Comparison of ENCODE assay signal across 24 cellular contexts in genomic region chr2:62151306-62151638, GRCh38. TPM values are rescaled to one million over a fixed set of nuclear protein-coding genes. Genes with fewer than 3 reads are reported as not detected.
DNase-seq lines count a peak whose midpoint lies in the region; ATAC-seq and TF ChIP-seq lines count a peak whose summit lies in the region.
"Had no signal": no experiment of that assay in that cellular context is flagged by ENCODE, and none has a peak within 500 bp of the region (broad histone marks: within the 10 kb centered on the region; RNA-seq: fewer than 3 reads in every experiment).

No MANE protein-coding gene starts in this region.

- H3K14ac ChIP-seq in trophoblast cell (ENCODE audit: low read length): no peak overlapping the region

- peak overlapping the region; percentile 36 for H2BK120ac ChIP-seq in trophoblast cell (ENCODE audit: insufficient read depth, low read length, poor library complexity)

- H3K4me1 Mint-ChIP-seq in GM23338: peaks cover 15% of the 10 kb centered on the region
- no peaks in the 10 kb centered on the region for H3K4me1 Mint-ChIP-seq in immature natural killer cell
- H3K4me1 Mint-ChIP-seq: mesothelial cell of epicardium had no signal

- no peak overlapping the region for H3K23ac ChIP-seq in trophoblast cell (ENCODE audit: low read length)

- H3K18ac ChIP-seq in trophoblast cell (ENCODE audit: low read length): no peak overlapping the region

- H3K9me3 Mint-ChIP-seq in GM23338: peaks cover 8% of the 10 kb centered on the region; the same call in 2 of the 3 replicates
- peaks cover 0 to 2% (median 0%) of the 10 kb centered on the region in 6 donors for H3K9me3 Mint-ChIP-seq in immature natural killer cell
- H3K9me3 Mint-ChIP-seq: activated naive CD4-positive, alpha-beta T cell treated with anti-CD3 and anti-CD28 coated beads, Interleukin-2, amount 50 U/mL, for 72 hours; natural killer cell had no signal

- no peak overlapping the region for H3K9ac ChIP-seq in trophoblast cell (ENCODE audit: low read length)

- H3K27ac Mint-ChIP-seq in GM23338 (peak overlapping the region; percentile 31; the same call in 1 of the 2 replicates), immature natural killer cell (peak overlapping the region in 1 of 6 donors; percentile 23)
- H3K27ac Mint-ChIP-seq: activated CD4-positive, alpha-beta memory T cell treated with anti-CD3 and anti-CD28 coated beads for 36 hours; activated naive CD4-positive, alpha-beta T cell treated with anti-CD3 and anti-CD28 coated beads, Interleukin-2, amount 50 U/mL, for 72 hours; B cell; CD8-positive, alpha-beta T cell; mesothelial cell of epicardium had no signal

- 50 to 59% methylated on average over 4 of the region's 4 CpGs for WGBS in heart right ventricle, 2 donors
- no CpG with 5 or more reads among the region's 4 CpGs for WGBS in trophoblast cell (ENCODE audit: extremely low coverage, insufficient coverage, insufficient read length)

- peak overlapping the region; percentile 36; the same call in 1 of the 2 replicates for H3K27ac ChIP-seq in GM23338 (ENCODE audit: low read depth)
- peak overlapping the region; percentile 70 for H3K27ac ChIP-seq in RWPE2 (ENCODE audit: poor library complexity, severe bottlenecking)
- H3K27ac ChIP-seq in heart right ventricle: peak overlapping the region; percentile 40 to 89 (median 80)
- H3K27ac ChIP-seq in trophoblast cell (ENCODE audit: low read depth, low read length): no peak overlapping the region
- H3K27ac ChIP-seq: Peyer's patch, upper lobe of right lung had no signal

- no peak overlapping the region for H3K4me3 Mint-ChIP-seq in GM23338
- no peak overlapping the region for H3K4me3 Mint-ChIP-seq in immature natural killer cell
- H3K4me3 Mint-ChIP-seq: activated CD4-positive, alpha-beta memory T cell treated with anti-CD3 and anti-CD28 coated beads for 36 hours; B cell; CD8-positive, alpha-beta T cell; mesothelial cell of epicardium; natural killer cell had no signal

- H2BK12ac ChIP-seq in trophoblast cell (ENCODE audit: low read length): peak overlapping the region; percentile 55

- H4K12ac ChIP-seq in trophoblast cell (ENCODE audit: low read depth, low read length): no peak overlapping the region

- no peak overlapping the region for H4K8ac ChIP-seq in trophoblast cell (ENCODE audit: low read depth, low read length)

- peak overlapping the region; percentile 61 for H2AFZ ChIP-seq in GM23338
- H2AFZ ChIP-seq in trophoblast cell (ENCODE audit: insufficient read depth, low read length, poor library complexity): no peak overlapping the region

- no peaks in the 10 kb centered on the region for H3K27me3 ChIP-seq in GM23338 (ENCODE audit: insufficient read depth)
- H3K27me3 ChIP-seq in RWPE2 (ENCODE audit: insufficient read depth, poor library complexity, severe bottlenecking): no peaks in the 10 kb centered on the region
- no peaks in the 10 kb centered on the region for H3K27me3 ChIP-seq in heart right ventricle
- no peaks in the 10 kb centered on the region for H3K27me3 ChIP-seq in trophoblast cell (ENCODE audit: insufficient read depth, low read length)
- H3K27me3 ChIP-seq: Peyer's patch, upper lobe of right lung had no signal

- no peaks in the 10 kb centered on the region for H3K9me2 ChIP-seq in GM23338 (ENCODE audit: insufficient read depth)

- H3K4me3 ChIP-seq in GM23338 (peak overlapping the region; percentile 3; the same call in 1 of the 2 replicates), RWPE2 (ENCODE audit: severe bottlenecking) (no peak overlapping the region), heart right ventricle (no peak overlapping the region), trophoblast cell (ENCODE audit: low read depth, low read length) (no peak overlapping the region)
- H3K4me3 ChIP-seq: Peyer's patch, upper lobe of right lung had no signal

- H3K36me3 ChIP-seq in GM23338 (ENCODE audit: insufficient read depth): no peaks in the 10 kb centered on the region
- no peaks in the 10 kb centered on the region for H3K36me3 ChIP-seq in RWPE2 (ENCODE audit: low read depth)
- no peaks in the 10 kb centered on the region for H3K36me3 ChIP-seq in heart right ventricle
- H3K36me3 ChIP-seq in trophoblast cell (ENCODE audit: control insufficient read depth in 1 of 2, insufficient read depth in 2 of 2, low read length in 2 of 2): no peaks in the 10 kb centered on the region
- H3K36me3 ChIP-seq: Peyer's patch, upper lobe of right lung had no signal

- H3K4ac ChIP-seq in trophoblast cell (ENCODE audit: low read depth, low read length): no peak overlapping the region

- peaks cover 7% of the 10 kb centered on the region for H3K27me3 Mint-ChIP-seq in GM23338 (ENCODE audit: insufficient read depth, low read depth, poor library complexity)
- H3K27me3 Mint-ChIP-seq in immature natural killer cell (ENCODE audit: low read depth in 3 of 3): peaks cover 0 to 2% (median 1%) of the 10 kb centered on the region in 3 donors
- H3K27me3 Mint-ChIP-seq: activated CD4-positive, alpha-beta memory T cell treated with anti-CD3 and anti-CD28 coated beads for 36 hours; B cell had no signal

- H3K79me2 ChIP-seq in GM23338 (replicated peaks; ENCODE audit: insufficient read depth) (no peaks in the 10 kb centered on the region), trophoblast cell (ENCODE audit: control insufficient read depth, insufficient read depth, low read length, poor library complexity) (peaks cover 3% of the 10 kb centered on the region)

- H3K79me1 ChIP-seq in trophoblast cell (ENCODE audit: low read length): peaks cover 15% of the 10 kb centered on the region

- no peaks in the 10 kb centered on the region for H4K20me1 ChIP-seq in GM23338 (replicated peaks; ENCODE audit: insufficient read depth)

- no peak overlapping the region for H2AK5ac ChIP-seq in trophoblast cell (ENCODE audit: low read length)

- H3F3A ChIP-seq in GM23338 (replicated peaks; ENCODE audit: low read depth): 0 out of 2 replicates have a peak, but pooled peaks cover 4% of the 10 kb centered on the region

- TF ChIP-seq CTCF in GM23338 (conservative IDR thresholded peaks at IDR 0.05; ENCODE audit: low read depth in 2 of 2) (no peak), RWPE2 (IDR thresholded peaks at IDR 0.05; ENCODE audit: poor library complexity, severe bottlenecking) (no peak), heart right ventricle (IDR thresholded peaks at IDR 0.05) (no peak), GM20000 (IDR thresholded peaks at IDR 0.05; ENCODE audit: extremely low read depth, missing control alignments) (no peak)

- H2BK5ac ChIP-seq in trophoblast cell (ENCODE audit: low read depth, low read length, poor library complexity): no peak overlapping the region

- peak overlapping the region; percentile 49 for H3K4me2 ChIP-seq in GM23338
- no peak overlapping the region for H3K4me2 ChIP-seq in trophoblast cell (ENCODE audit: low read length)

- peak; percentile 74 for ATAC-seq in GM23338
- no peak for ATAC-seq in RWPE2 (ENCODE audit: low read depth)
- peak; percentile 45 to 93 (median 84) for ATAC-seq in heart right ventricle
- ATAC-seq: activated CD4-positive, CD25-positive, alpha-beta regulatory T cell treated with anti-CD3 and anti-CD28 coated beads, Interleukin-2, amount 50 U/mL, for 24 hours; activated naive CD4-positive, alpha-beta T cell treated with anti-CD3 and anti-CD28 coated beads, Interleukin-2, amount 50 U/mL, for 72 hours; CD8-positive, alpha-beta T cell; natural killer cell; upper lobe of right lung had no signal

- intact Hi-C loops in heart right ventricle (cut with DNase I): no loop called here

- H3K9me3 ChIP-seq in RWPE2 (ENCODE audit: severe bottlenecking): no peaks in the 10 kb centered on the region
- H3K9me3 ChIP-seq in heart right ventricle: peaks cover 0 to 11% (median 0%) of the 10 kb centered on the region in 11 donors
- no peaks in the 10 kb centered on the region for H3K9me3 ChIP-seq in trophoblast cell (ENCODE audit: insufficient read depth, low read depth, low read length)
- H3K9me3 ChIP-seq: Peyer's patch had no signal

- H3K36me3 Mint-ChIP-seq in GM23338 (ENCODE audit: low read depth): no peaks in the 10 kb centered on the region; the same call in 2 of the 3 replicates
- peaks cover 0 to 13% (median 7%) of the 10 kb centered on the region in 3 donors for H3K36me3 Mint-ChIP-seq in immature natural killer cell
- H3K36me3 Mint-ChIP-seq: activated CD4-positive, alpha-beta memory T cell treated with anti-CD3 and anti-CD28 coated beads for 36 hours; natural killer cell had no signal

- DNase-seq in GM23338 (ENCODE audit: low spot score) (no peak), RWPE2 (ENCODE audit: low spot score) (no peak), heart right ventricle (peak; percentile 24 to 43), trophoblast cell (no peak), GF-D8 (lab: John Stamatoyannopoulos, UW) (no peak), GM20000 (ENCODE audit: low spot score) (no peak), immature natural killer cell (no peak)
- DNase-seq in central memory CD4-positive, alpha-beta T cell: no peak
- DNase-seq: activated CD4-positive, alpha-beta memory T cell treated with anti-CD3 and anti-CD28 coated beads for 36 hours; CD8-positive, alpha-beta T cell; dermis blood vessel endothelial cell; DMS 273 treated with DMSO at 0.1 percent for 48 hours; natural killer cell; NCI-H1105; NCI-H2029; NCI-H2227 treated with DMSO at 0.1 percent for 48 hours; NCI-H69; Peyer's patch; stimulated activated CD4-positive, alpha-beta T cell treated with anti-CD3 and anti-CD28 coated beads, Interleukin-2, amount 100 ng/mL, for 24 hours; upper lobe of right lung had no signal

- H4K91ac ChIP-seq in trophoblast cell (ENCODE audit: low read depth, low read length): peak overlapping the region; percentile 45

- H3K4me1 ChIP-seq in GM23338 (ENCODE audit: insufficient read depth) (peaks cover 21% of the 10 kb centered on the region), RWPE2 (ENCODE audit: insufficient read depth, poor library complexity, severe bottlenecking) (peaks cover 28% of the 10 kb centered on the region), heart right ventricle (peaks cover 0 to 45% (median 17%) of the 10 kb centered on the region in 9 donors), trophoblast cell (ENCODE audit: control insufficient read depth in 1 of 2, insufficient read depth in 2 of 2, low read length in 2 of 2) (peaks cover 11 to 17% of the 10 kb centered on the region in 2 experiments)
- H3K4me1 ChIP-seq: Peyer's patch, upper lobe of right lung had no signal

TF ChIP-seq in GM23338, 12 proteins besides CTCF, POLR2A, EP300 and RAD21:
- TF ChIP-seq ZNF114 (CRISPR knock-in tag; IDR thresholded peaks at IDR 0.05): no peak
- peak; percentile 8; the same call in 1 of the 2 replicates for TF ChIP-seq NANOG (IDR thresholded peaks at IDR 0.05; ENCODE audit: borderline replicate concordance)

RNA-seq across cellular contexts. Expression of gene B3GNT2, which starts 44.6 kb away (rescaled TPM):
- 70.4 and 73.1 TPM in 2 replicates for total RNA-seq in GM23338 (2014; rRNA removed; shearing (Covaris generic))
- polyA plus RNA-seq in GM23338 (2016; fragmentation: Nextera tagmentation; extraction: Ambion mirVana): 32.3 and 35.5 TPM in 2 replicates
- 10 to 100 TPM; 11.8 to 33.5 (median 18.1) TPM for total RNA-seq in heart right ventricle
- polyA plus RNA-seq in heart right ventricle: 10 to 100 TPM; 10.4 to 10.8 TPM
- polyA plus RNA-seq in trophoblast cell (2013): 24.8 and 26.0 TPM in 2 replicates
- polyA plus RNA-seq in immature natural killer cell: 10 to 100 TPM; 46.7 to 96.9 (median 50.4) TPM

Comparison
In these comparisons a context has a peak if more than half of its experiments do, and no peak if none do; other contexts are left out.
1. DNase-seq: peak in heart right ventricle (2 of 2); none in GM23338 (single experiment), RWPE2 (single experiment), trophoblast cell (0 of 2), GF-D8 (single experiment), GM20000 (single experiment), central memory CD4-positive, alpha-beta T cell (single experiment) and immature natural killer cell (0 of 3).